In genomic region chr5:179907570-179908324, GRCh38 we compare ENCODE assay signal across 1 cellular context.
TF ChIP-seq lines count a peak whose summit lies in the region.

TSS of gene TBC1D9B (minus strand) at chr5:179907897. CDS start at chr5:179907821, 76 bp downstream.

TF ChIP-seq in A549, 52 proteins besides CTCF, POLR2A, EP300 and RAD21 (continued from another document):
- peak; percentile 47; the same call in 1 of the 2 replicates for TF ChIP-seq MAX (IDR thresholded peaks at IDR 0.05)
TF ChIP-seq in A549: peak in this region for 5.
